In the genomic region with DNA sequence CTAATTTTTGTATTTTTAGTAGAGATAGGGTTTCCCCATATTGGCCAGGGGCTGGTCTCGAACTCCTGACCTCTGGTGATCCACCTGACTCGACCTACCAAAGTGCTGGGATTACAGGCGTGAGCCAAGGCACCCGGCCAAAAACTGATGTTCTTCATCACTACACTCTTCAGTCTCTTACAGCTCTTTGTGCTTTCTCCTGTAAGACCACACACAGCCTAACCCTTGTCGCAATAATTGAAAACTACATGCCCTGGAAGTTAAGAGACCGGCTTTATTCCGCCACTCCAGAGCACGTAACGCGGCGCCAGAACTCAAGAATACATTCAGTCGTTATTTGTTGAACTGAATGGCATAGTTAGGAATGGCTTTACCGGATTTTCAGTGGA, we compare ENCODE assay signal across 8 cellular contexts. TPM values are rescaled to one million over a fixed set of nuclear protein-coding genes. Genes with fewer than 3 reads are reported as not detected.
DNase-seq lines count a peak whose midpoint lies in the region; ATAC-seq, FAIRE-seq and TF ChIP-seq lines count a peak whose summit lies in the region.

No MANE protein-coding gene starts in this region.

- no peaks in the 10 kb centered on the region for H4K20me1 ChIP-seq in K562 (replicated peaks; ENCODE audit: control insufficient read depth, insufficient read depth, low read length)

- H3K27me3 Mint-ChIP-seq in activated naive CD4-positive, alpha-beta T cell treated with anti-CD3 and anti-CD28 coated beads, Interleukin-2, amount 50 U/mL, for 24 hours, result no peaks in the 10 kb centered on the region

- H3K27ac Mint-ChIP-seq in activated naive CD4-positive, alpha-beta T cell treated with anti-CD3 and anti-CD28 coated beads, Interleukin-2, amount 50 U/mL, for 24 hours, result peak overlapping the region; percentile 99

- H2AFZ ChIP-seq in K562 (ENCODE audit: low read depth, low read length), result peak overlapping the region; percentile 100

- peaks cover 46% of the 10 kb centered on the region for H3K79me2 ChIP-seq in K562 (ENCODE audit: control insufficient read depth, insufficient read depth, low read length)

- TSS peak; percentile 65 for BruUV-seq in K562 (replicated peaks; lab: Mats Ljungman, UMichigan)

- H3K4me3 ChIP-seq in K562 (peak overlapping the region; percentile 81), lower lobe of right lung (peak overlapping the region; percentile 76), urinary bladder (ENCODE audit: low read depth, low read length) (peak overlapping the region; percentile 73)

- peaks cover 12% of the 10 kb centered on the region in 2 experiments; a peak in 4 of 5 replicates for H3K4me1 ChIP-seq in K562 (replicated peaks in 1 of 2; ENCODE audit: control insufficient read depth in 2 of 2, insufficient read depth in 2 of 2, low read length in 2 of 2)
- peaks cover 18% of the 10 kb centered on the region for H3K4me1 ChIP-seq in lower lobe of right lung
- no peaks in the 10 kb centered on the region for H3K4me1 ChIP-seq in urinary bladder (ENCODE audit: insufficient read depth)

- H3K4me2 ChIP-seq in K562 (ENCODE audit: insufficient read depth, low read length), result peak overlapping the region; percentile 97

- in situ Hi-C loops in K562 (cut with MboI), result loop anchor here (5.0 kb wide), 2 partner anchors 143 to 213 kb away; no protein-coding TSS in a partner anchor

- POLR2A ChIA-PET in K562 (lab: Yijun Ruan, JAX), result interaction anchor here (3.2 kb wide), 1 partner anchor 10 kb away, joined by 16 read pairs; the partner anchor contains the start of gene NAXE

- H3K27me3 ChIP-seq in K562 (ENCODE audit: control insufficient read depth in 2 of 2, insufficient read depth in 2 of 2, low read length in 2 of 2) (no peaks in the 10 kb centered on the region), lower lobe of right lung (ENCODE audit: low read depth) (no peaks in the 10 kb centered on the region)

- TF ChIP-seq POLR2A in K562 (conservative IDR thresholded peaks at IDR 0.05), result no peak

- no peak for TF ChIP-seq EP300 in K562 (IDR thresholded peaks at IDR 0.05; ENCODE audit: low read length)

- H3K4me3 Mint-ChIP-seq in activated naive CD4-positive, alpha-beta T cell treated with anti-CD3 and anti-CD28 coated beads, Interleukin-2, amount 50 U/mL, for 24 hours, result peak overlapping the region; percentile 95

- CTCF ChIA-PET in K562 (lab: Yijun Ruan, JAX; ENCODE audit: low intra/inter-chr PET ratio), result interaction anchor here (0.6 to 1.2 kb wide), 2 partner anchors 17 to 149 kb away, joined by 4 to 6 read pairs; no protein-coding TSS in a partner anchor

- H3K4me1 Mint-ChIP-seq in activated naive CD4-positive, alpha-beta T cell treated with anti-CD3 and anti-CD28 coated beads, Interleukin-2, amount 50 U/mL, for 24 hours, result peaks cover 39% of the 10 kb centered on the region

- TF ChIP-seq CTCF in K562 (IDR thresholded peaks at IDR 0.05 in 2 of 3, conservative IDR thresholded peaks at IDR 0.05 in 1 of 3; ENCODE audit: insufficient read depth in 2 of 3, low read depth in 1 of 3, low read length in 3 of 3), result no peak
- no peak for TF ChIP-seq CTCF in lower lobe of right lung (IDR thresholded peaks at IDR 0.05)

- H3K36me3 ChIP-seq in K562 (ENCODE audit: control insufficient read depth, insufficient read depth, low read length) (peaks cover 41% of the 10 kb centered on the region), lower lobe of right lung (peaks cover 33% of the 10 kb centered on the region), urinary bladder (ENCODE audit: insufficient read depth) (no peaks in the 10 kb centered on the region)

- TF ChIP-seq RAD21 in K562 (CRISPR knock-in tag; conservative IDR thresholded peaks at IDR 0.05 in 1 of 2, IDR thresholded peaks at IDR 0.05 in 1 of 2), result no peak

- no peak for DNase-seq in activated naive CD4-positive, alpha-beta T cell treated with Interleukin-2 at 50 U/mL for 16 hours
- DNase-seq in K562 (ENCODE audit: extremely low read depth in 1 of 4, low spot score in 3 of 4) (no peak), lower lobe of right lung (no peak), 8988T (no peak), hippocampal formation (lab: John Stamatoyannopoulos, UW) (no peak)

- H3K9me3 ChIP-seq in K562 (replicated peaks; ENCODE audit: control insufficient read depth, insufficient read depth, low read depth, low read length), result no peaks in the 10 kb centered on the region
- H3K9me3 ChIP-seq in lower lobe of right lung, result no peaks in the 10 kb centered on the region

- peak overlapping the region; percentile 86 to 93 for H3K9ac ChIP-seq in K562 (ENCODE audit: insufficient read depth in 1 of 2, low read depth in 2 of 2, low read length in 2 of 2)

- no peaks in the 10 kb centered on the region for H3K9me3 Mint-ChIP-seq in activated naive CD4-positive, alpha-beta T cell treated with anti-CD3 and anti-CD28 coated beads, Interleukin-2, amount 50 U/mL, for 24 hours

- peak; percentile 8 for ATAC-seq in K562
- ATAC-seq in lower lobe of right lung, result peak in 1 of 2 donors; percentile 18
- no peak for ATAC-seq in GM21825 (IDR thresholded peaks at IDR 0.05; ENCODE audit: unreplicated experiment)

- peak overlapping the region; percentile 80 for H3K27ac ChIP-seq in K562 (ENCODE audit: extremely low read depth, low read depth, low read length)
- peak overlapping the region; percentile 77 for H3K27ac ChIP-seq in lower lobe of right lung
- H3K27ac ChIP-seq in urinary bladder (ENCODE audit: low read depth), result no peak overlapping the region

- no peaks in the 10 kb centered on the region for H3K9me1 ChIP-seq in K562 (ENCODE audit: control insufficient read depth, insufficient read depth, low read length)

- FAIRE-seq in K562 (lab: Jason Lieb, UNC), result peak; percentile 44

- peaks cover 21% of the 10 kb centered on the region for H3K36me3 Mint-ChIP-seq in activated naive CD4-positive, alpha-beta T cell treated with anti-CD3 and anti-CD28 coated beads, Interleukin-2, amount 50 U/mL, for 24 hours

- 0% methylated on average over 13 of the region's 13 CpGs for WGBS in K562 (ENCODE audit: insufficient coverage, low coverage, missing lambda C conversion rate)
- 1% methylated on average over 13 of the region's 13 CpGs for WGBS in urinary bladder

- intact Hi-C loops in K562 (cut with micrococcal nuclease), result no loop called here
- intact Hi-C loops in lower lobe of right lung (cut with DNase I), result no loop called here

RNA-seq across cellular contexts. Expression of gene GPATCH4, which starts 0.6 kb away (rescaled TPM):
- total RNA-seq in K562 (2011; cell fraction: chromatin; rRNA removed; ENCODE audit: low replicate concordance), result 75.8 and 111 TPM in 2 replicates
- total RNA-seq in K562 (2011; cell fraction: nucleolus; rRNA removed), result 69.5 and 70.0 TPM in 2 replicates
- 69.2 and 102 TPM in 2 replicates for total RNA-seq in K562 (2011; cell fraction: nucleoplasm; rRNA removed)
- total RNA-seq in K562 (2014; rRNA removed), result 43.7 and 47.5 TPM in 2 replicates
- total RNA-seq in K562 (2014; rRNA removed; fragmentation: Illumina TruSeq; extraction: Trizol), result 73.1 and 76.5 TPM in 2 replicates
- total RNA-seq in K562 (2015; rRNA removed; fragmentation: Illumina TruSeq; extraction: Trizol), result 75.8 and 79.5 TPM in 2 replicates
- total RNA-seq in K562 (2021), result 45.8 and 51.4 TPM in 2 replicates
- polyA plus RNA-seq in K562 (2011; rRNA removed), result 51.5 and 57.9 TPM in 2 replicates
- 29.4 and 32.0 TPM in 2 replicates for polyA plus RNA-seq in K562 (2011; cell fraction: cytosol; rRNA removed)
- 51.1 and 51.7 TPM in 2 replicates for polyA plus RNA-seq in K562 (2011; cell fraction: nucleus; rRNA removed)
- polyA plus RNA-seq in K562 (2012), result 27.1 and 86.2 TPM in 2 replicates
- 94.7 and 105 TPM in 2 replicates for polyA plus RNA-seq in K562 (2014; fragmentation: Illumina TruSeq; extraction: Trizol)
- polyA plus RNA-seq in K562 (2014; fragmentation: Nextera tagmentation; extraction: Ambion mirVana), result 10 to 100 TPM; 82.1 to 90.8 TPM
- polyA plus RNA-seq in K562 (2014; rRNA removed), result 53.9 and 59.3 TPM in 2 replicates
- polyA minus RNA-seq in K562 (2011; rRNA and poly(A)+ RNA removed), result 72.9 and 74.3 TPM in 2 replicates
- 17.4 and 29.2 TPM in 2 replicates for polyA minus RNA-seq in K562 (2011; cell fraction: cytosol; rRNA and poly(A)+ RNA removed)
- 49.8 and 60.9 TPM in 2 replicates for polyA minus RNA-seq in K562 (2011; cell fraction: nucleus; rRNA and poly(A)+ RNA removed)
- total RNA-seq in lower lobe of right lung, result 17.9 TPM
- 6.1 TPM for total RNA-seq in urinary bladder
- 24.5 TPM for polyA plus RNA-seq in urinary bladder

RNA-seq across cellular contexts. Expression of gene NAXE, which starts 9.2 kb away (rescaled TPM):
- 43.8 and 126 TPM in 2 replicates for total RNA-seq in K562 (2011; cell fraction: chromatin; rRNA removed; ENCODE audit: low replicate concordance)
- total RNA-seq in K562 (2011; cell fraction: nucleolus; rRNA removed), result 112 and 139 TPM in 2 replicates
- 102 TPM in 2 replicates for total RNA-seq in K562 (2011; cell fraction: nucleoplasm; rRNA removed)
- total RNA-seq in K562 (2014; rRNA removed) (122 and 150 TPM in 2 replicates), K562 (2014; rRNA removed; fragmentation: Illumina TruSeq; extraction: Trizol) (76.6 and 99.9 TPM in 2 replicates), K562 (2015; rRNA removed; fragmentation: Illumina TruSeq; extraction: Trizol) (90.0 and 93.1 TPM in 2 replicates), K562 (2021) (112 and 113 TPM in 2 replicates), lower lobe of right lung (62.2 TPM), urinary bladder (27.3 TPM)
- polyA plus RNA-seq in K562 (2011; rRNA removed) (38.4 and 66.9 TPM in 2 replicates), K562 (2014; fragmentation: Illumina TruSeq; extraction: Trizol) (136 and 137 TPM in 2 replicates), K562 (2014; fragmentation: Nextera tagmentation; extraction: Ambion mirVana) (10 to 100 TPM; 27.3 to 38.2 TPM), K562 (2014; rRNA removed) (77.2 and 85.8 TPM in 2 replicates), urinary bladder (84.1 TPM)
- polyA plus RNA-seq in K562 (2011; cell fraction: cytosol; rRNA removed), result 81.6 and 136 TPM in 2 replicates
- 82.3 and 92.2 TPM in 2 replicates for polyA plus RNA-seq in K562 (2011; cell fraction: nucleus; rRNA removed)
- 106 and 111 TPM in 2 replicates for polyA plus RNA-seq in K562 (2012)
- 31.2 and 45.6 TPM in 2 replicates for polyA minus RNA-seq in K562 (2011; rRNA and poly(A)+ RNA removed)
- 23.6 and 34.6 TPM in 2 replicates for polyA minus RNA-seq in K562 (2011; cell fraction: cytosol; rRNA and poly(A)+ RNA removed)
- polyA minus RNA-seq in K562 (2011; cell fraction: nucleus; rRNA and poly(A)+ RNA removed), result 40.1 and 65.3 TPM in 2 replicates

RNA-seq across cellular contexts. Expression of gene HAPLN2, which starts 18.5 kb away (rescaled TPM):
- total RNA-seq in K562 (2011; cell fraction: chromatin; rRNA removed; ENCODE audit: low replicate concordance), result 1.4 TPM in 1 of 2 replicates, not detected in the other
- 3.0 TPM in 2 replicates for total RNA-seq in K562 (2011; cell fraction: nucleolus; rRNA removed)
- total RNA-seq in K562 (2011; cell fraction: nucleoplasm; rRNA removed), result 0.53 and 0.88 TPM in 2 replicates
- total RNA-seq in K562 (2014; rRNA removed) (3.1 and 3.8 TPM in 2 replicates), K562 (2014; rRNA removed; fragmentation: Illumina TruSeq; extraction: Trizol) (not detected in 2 replicates), K562 (2015; rRNA removed; fragmentation: Illumina TruSeq; extraction: Trizol) (0.14 and 0.19 TPM in 2 replicates), K562 (2021) (3.6 and 5.2 TPM in 2 replicates), lower lobe of right lung (0.21 TPM), urinary bladder (not detected)
- polyA plus RNA-seq in K562 (2011; rRNA removed) (0.39 and 0.76 TPM in 2 replicates), K562 (2014; fragmentation: Illumina TruSeq; extraction: Trizol) (0.17 TPM in 1 of 2 replicates, not detected in the other), K562 (2014; fragmentation: Nextera tagmentation; extraction: Ambion mirVana) (not detected), K562 (2014; rRNA removed) (4.4 and 4.5 TPM in 2 replicates), urinary bladder (4.0 TPM)
- 1.3 and 4.1 TPM in 2 replicates for polyA plus RNA-seq in K562 (2011; cell fraction: cytosol; rRNA removed)
- 6.5 and 10.9 TPM in 2 replicates for polyA plus RNA-seq in K562 (2011; cell fraction: nucleus; rRNA removed)
- polyA plus RNA-seq in K562 (2012), result 0.95 and 3.3 TPM in 2 replicates
- 0.35 TPM in 1 of 2 replicates, not detected in the other for polyA minus RNA-seq in K562 (2011; rRNA and poly(A)+ RNA removed)
- polyA minus RNA-seq in K562 (2011; cell fraction: cytosol; rRNA and poly(A)+ RNA removed), result not detected in 2 replicates
- 3.1 and 3.8 TPM in 2 replicates for polyA minus RNA-seq in K562 (2011; cell fraction: nucleus; rRNA and poly(A)+ RNA removed)

RNA-seq across cellular contexts. Expression of gene TTC24, which starts 21.2 kb away (rescaled TPM):
- not detected in 2 replicates for total RNA-seq in K562 (2011; cell fraction: chromatin; rRNA removed; ENCODE audit: low replicate concordance)
- not detected in 2 replicates for total RNA-seq in K562 (2011; cell fraction: nucleolus; rRNA removed)
- not detected in 2 replicates for total RNA-seq in K562 (2011; cell fraction: nucleoplasm; rRNA removed)
- not detected in 2 replicates for total RNA-seq in K562 (2014; rRNA removed)
- not detected in 2 replicates for total RNA-seq in K562 (2014; rRNA removed; fragmentation: Illumina TruSeq; extraction: Trizol)
- total RNA-seq in K562 (2015; rRNA removed; fragmentation: Illumina TruSeq; extraction: Trizol), result not detected in 2 replicates
- total RNA-seq in K562 (2021), result not detected in 2 replicates
- not detected in 2 replicates for polyA plus RNA-seq in K562 (2011; rRNA removed)
- polyA plus RNA-seq in K562 (2011; cell fraction: cytosol; rRNA removed), result not detected in 2 replicates
- not detected in 2 replicates for polyA plus RNA-seq in K562 (2011; cell fraction: nucleus; rRNA removed)
- not detected in 2 replicates for polyA plus RNA-seq in K562 (2012)
- not detected in 2 replicates for polyA plus RNA-seq in K562 (2014; fragmentation: Illumina TruSeq; extraction: Trizol)
- polyA plus RNA-seq in K562 (2014; fragmentation: Nextera tagmentation; extraction: Ambion mirVana), result not detected
- not detected in 2 replicates for polyA plus RNA-seq in K562 (2014; rRNA removed)
- not detected in 2 replicates for polyA minus RNA-seq in K562 (2011; rRNA and poly(A)+ RNA removed)
- not detected in 2 replicates for polyA minus RNA-seq in K562 (2011; cell fraction: cytosol; rRNA and poly(A)+ RNA removed)
- polyA minus RNA-seq in K562 (2011; cell fraction: nucleus; rRNA and poly(A)+ RNA removed), result not detected in 2 replicates
- not detected for total RNA-seq in lower lobe of right lung
- total RNA-seq in urinary bladder, result not detected
- 0.09 TPM for polyA plus RNA-seq in urinary bladder

RNA-seq across cellular contexts. Expression of gene IQGAP3, which starts 28.4 kb away (rescaled TPM):
- 82.6 and 114 TPM in 2 replicates for total RNA-seq in K562 (2011; cell fraction: chromatin; rRNA removed; ENCODE audit: low replicate concordance)
- 58.8 and 62.5 TPM in 2 replicates for total RNA-seq in K562 (2011; cell fraction: nucleolus; rRNA removed)
- total RNA-seq in K562 (2011; cell fraction: nucleoplasm; rRNA removed), result 60.2 and 63.7 TPM in 2 replicates
- total RNA-seq in K562 (2014; rRNA removed) (10.5 and 14.4 TPM in 2 replicates), K562 (2014; rRNA removed; fragmentation: Illumina TruSeq; extraction: Trizol) (6.4 and 8.4 TPM in 2 replicates), K562 (2015; rRNA removed; fragmentation: Illumina TruSeq; extraction: Trizol) (9.2 and 10.8 TPM in 2 replicates), K562 (2021) (14.1 and 16.6 TPM in 2 replicates), lower lobe of right lung (1.7 TPM), urinary bladder (11.8 TPM)
- polyA plus RNA-seq in K562 (2011; rRNA removed) (14.1 and 32.1 TPM in 2 replicates), K562 (2014; fragmentation: Illumina TruSeq; extraction: Trizol) (11.0 and 11.9 TPM in 2 replicates), K562 (2014; fragmentation: Nextera tagmentation; extraction: Ambion mirVana) (1 to 10 TPM; 1.4 TPM), K562 (2014; rRNA removed) (10.5 and 16.5 TPM in 2 replicates), urinary bladder (0.32 TPM)
- polyA plus RNA-seq in K562 (2011; cell fraction: cytosol; rRNA removed), result 9.2 and 12.7 TPM in 2 replicates
- 162 and 212 TPM in 2 replicates for polyA plus RNA-seq in K562 (2011; cell fraction: nucleus; rRNA removed)
- 12.9 and 29.3 TPM in 2 replicates for polyA plus RNA-seq in K562 (2012)
- 16.0 and 26.5 TPM in 2 replicates for polyA minus RNA-seq in K562 (2011; rRNA and poly(A)+ RNA removed)
- 7.9 and 16.4 TPM in 2 replicates for polyA minus RNA-seq in K562 (2011; cell fraction: cytosol; rRNA and poly(A)+ RNA removed)
- polyA minus RNA-seq in K562 (2011; cell fraction: nucleus; rRNA and poly(A)+ RNA removed), result 23.0 and 48.5 TPM in 2 replicates
